In the genomic region with DNA sequence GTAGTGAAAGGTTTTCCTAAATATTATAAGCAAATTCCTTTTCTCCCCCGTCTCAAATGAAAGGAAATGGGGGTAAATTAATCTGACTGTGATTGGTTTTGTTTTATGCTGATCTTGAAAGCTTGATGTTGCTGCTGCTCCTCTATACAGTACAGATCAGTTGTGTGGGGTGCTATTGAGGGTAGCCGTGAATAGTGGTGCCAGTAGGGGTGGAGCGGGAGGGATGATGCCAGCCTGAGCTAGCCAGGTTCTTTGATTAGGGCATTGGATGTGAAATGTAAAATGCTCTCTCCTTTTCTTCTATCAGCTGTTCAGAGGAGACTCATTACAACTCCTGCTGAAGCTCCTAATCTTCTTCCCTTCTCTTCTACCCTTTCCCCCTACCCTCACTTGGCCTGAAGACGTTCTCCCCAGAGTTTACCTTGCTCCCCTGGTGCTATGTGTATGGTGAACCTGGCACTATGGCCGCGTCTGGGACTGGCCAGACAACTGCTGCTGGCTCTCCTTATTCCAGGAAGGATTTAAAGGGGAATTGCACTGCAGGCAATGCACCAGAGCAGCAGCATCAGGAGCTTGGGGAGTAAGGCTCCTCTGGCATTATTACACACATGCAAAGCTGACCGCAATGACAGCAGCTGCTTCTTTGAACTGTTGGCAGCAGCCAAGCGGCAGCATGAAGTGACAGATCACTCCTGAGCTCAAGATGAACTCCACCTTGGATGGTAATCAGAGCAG, we compare ENCODE assay signal across 1 cellular context.
TF ChIP-seq lines count a peak whose summit lies in the region.

No MANE protein-coding gene starts in this region.

TF ChIP-seq in neural cell, 6 proteins besides CTCF, POLR2A, EP300 and RAD21 (continued from another document):
- TF ChIP-seq, protein P1, sequence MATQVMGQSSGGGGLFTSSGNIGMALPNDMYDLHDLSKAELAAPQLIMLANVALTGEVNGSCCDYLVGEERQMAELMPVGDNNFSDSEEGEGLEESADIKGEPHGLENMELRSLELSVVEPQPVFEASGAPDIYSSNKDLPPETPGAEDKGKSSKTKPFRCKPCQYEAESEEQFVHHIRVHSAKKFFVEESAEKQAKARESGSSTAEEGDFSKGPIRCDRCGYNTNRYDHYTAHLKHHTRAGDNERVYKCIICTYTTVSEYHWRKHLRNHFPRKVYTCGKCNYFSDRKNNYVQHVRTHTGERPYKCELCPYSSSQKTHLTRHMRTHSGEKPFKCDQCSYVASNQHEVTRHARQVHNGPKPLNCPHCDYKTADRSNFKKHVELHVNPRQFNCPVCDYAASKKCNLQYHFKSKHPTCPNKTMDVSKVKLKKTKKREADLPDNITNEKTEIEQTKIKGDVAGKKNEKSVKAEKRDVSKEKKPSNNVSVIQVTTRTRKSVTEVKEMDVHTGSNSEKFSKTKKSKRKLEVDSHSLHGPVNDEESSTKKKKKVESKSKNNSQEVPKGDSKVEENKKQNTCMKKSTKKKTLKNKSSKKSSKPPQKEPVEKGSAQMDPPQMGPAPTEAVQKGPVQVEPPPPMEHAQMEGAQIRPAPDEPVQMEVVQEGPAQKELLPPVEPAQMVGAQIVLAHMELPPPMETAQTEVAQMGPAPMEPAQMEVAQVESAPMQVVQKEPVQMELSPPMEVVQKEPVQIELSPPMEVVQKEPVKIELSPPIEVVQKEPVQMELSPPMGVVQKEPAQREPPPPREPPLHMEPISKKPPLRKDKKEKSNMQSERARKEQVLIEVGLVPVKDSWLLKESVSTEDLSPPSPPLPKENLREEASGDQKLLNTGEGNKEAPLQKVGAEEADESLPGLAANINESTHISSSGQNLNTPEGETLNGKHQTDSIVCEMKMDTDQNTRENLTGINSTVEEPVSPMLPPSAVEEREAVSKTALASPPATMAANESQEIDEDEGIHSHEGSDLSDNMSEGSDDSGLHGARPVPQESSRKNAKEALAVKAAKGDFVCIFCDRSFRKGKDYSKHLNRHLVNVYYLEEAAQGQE (IDR thresholded peaks at IDR 0.05; ENCODE audit: borderline replicate concordance), result no peak
- TF ChIP-seq MXI1 (conservative IDR thresholded peaks at IDR 0.05; ENCODE audit: poor library complexity, severe bottlenecking) (no peak), SMC3 (conservative IDR thresholded peaks at IDR 0.05; ENCODE audit: poor library complexity) (no peak), TAF1 (IDR thresholded peaks at IDR 0.05; ENCODE audit: low read depth) (peak; percentile 19), POLR2AphosphoS5 (IDR thresholded peaks at IDR 0.05) (no peak)
TF ChIP-seq in neural cell: peak in this region for 1.
